11 cellular contexts compared by ENCODE assay signal in the genomic region with DNA sequence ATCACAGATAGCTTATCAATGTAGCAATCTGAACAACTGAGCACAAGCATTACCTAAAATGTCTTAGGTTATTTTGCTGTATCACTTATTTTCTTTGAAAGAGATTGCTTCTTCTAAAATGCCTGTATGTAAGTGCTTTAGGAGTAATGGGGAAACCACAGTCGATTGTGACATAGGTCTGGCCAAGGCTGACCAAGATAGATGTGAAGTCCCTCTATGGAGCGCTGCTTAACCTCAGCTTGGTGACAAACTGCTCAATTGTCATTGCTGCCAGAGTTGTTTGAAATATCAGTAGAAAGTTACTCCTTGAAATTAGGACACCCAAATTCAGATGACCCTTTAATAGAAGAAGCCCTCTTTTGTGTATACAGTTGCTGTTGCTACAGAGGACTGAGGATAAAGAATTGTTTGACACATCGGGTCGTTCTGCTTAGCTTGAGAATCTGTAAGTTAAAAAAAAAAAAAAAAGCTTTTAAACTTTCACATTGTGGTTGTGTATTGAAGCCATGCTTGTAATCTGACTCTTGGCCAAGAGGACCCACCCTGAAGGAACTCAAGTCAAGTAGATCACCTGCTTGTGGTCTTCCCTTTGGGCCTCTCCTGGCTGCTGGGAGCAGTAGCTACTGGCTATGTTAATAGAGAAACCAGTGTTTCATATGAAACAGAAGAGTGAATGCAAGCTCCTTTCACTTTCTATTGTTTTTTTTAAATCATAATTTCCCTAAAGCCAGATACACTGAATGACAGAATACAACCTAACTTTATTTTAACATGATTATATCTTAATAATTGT.
A peak's percentile ranks its signal among the peaks of the same experiment; 100 is the strongest.
DNase-seq lines count a peak whose midpoint lies in the region; ATAC-seq and TF ChIP-seq lines count a peak whose summit lies in the region.
"Had no signal": no experiment of that assay in that cellular context is flagged by ENCODE, and none has a peak within 500 bp of the region (broad histone marks: within the 10 kb centered on the region; RNA-seq: fewer than 3 reads in every experiment).

No MANE protein-coding gene starts in this region.

- no peak for TF ChIP-seq CTCF in CD4-positive, alpha-beta T cell (IDR thresholded peaks at IDR 0.05)

- H3K27me3 ChIP-seq in CD4-positive, alpha-beta T cell (ENCODE audit: control insufficient read depth, insufficient read depth, low read length): no peaks in the 10 kb centered on the region

- peaks cover 3% of the 10 kb centered on the region for H3K9me3 Mint-ChIP-seq in activated CD4-positive, alpha-beta T cell treated with anti-CD3 and anti-CD28 coated beads, Interleukin-2, amount 10 ng/mL, durations not matched to agents 7 days and 5 days
- no peaks in the 10 kb centered on the region for H3K9me3 Mint-ChIP-seq in CD4-positive, alpha-beta T cell

- H3K27me3 Mint-ChIP-seq in activated CD4-positive, alpha-beta T cell treated with anti-CD3 and anti-CD28 coated beads, Interleukin-2, amount 10 ng/mL, durations not matched to agents 7 days and 5 days: no peaks in the 10 kb centered on the region
- no peaks in the 10 kb centered on the region for H3K27me3 Mint-ChIP-seq in CD4-positive, alpha-beta T cell
- H3K27me3 Mint-ChIP-seq: stimulated activated naive CD8-positive, alpha-beta T cell treated with anti-CD3 and anti-CD28 coated beads, Interleukin-15, Interleukin-2, amounts not matched to agents 100 ng/mL and 50 ng/mL, for 24 hours had no signal

- POLR2A ChIA-PET in activated CD4-positive, alpha-beta T cell treated with anti-CD3 and anti-CD28 coated beads, Interleukin-2, amount 10 ng/mL, durations not matched to agents 7 days and 5 days (lab: Charles Lee): no interaction called here
- POLR2A ChIA-PET in CD4-positive, alpha-beta T cell (lab: Charles Lee): no interaction called here

- H3K36me3 Mint-ChIP-seq in activated CD4-positive, alpha-beta T cell treated with anti-CD3 and anti-CD28 coated beads, Interleukin-2, amount 10 ng/mL, durations not matched to agents 7 days and 5 days (ENCODE audit: low read depth): no peaks in the 10 kb centered on the region
- H3K36me3 Mint-ChIP-seq in CD4-positive, alpha-beta T cell (ENCODE audit: low read depth): no peaks in the 10 kb centered on the region

- no peak overlapping the region for H3K27ac ChIP-seq in CD4-positive, alpha-beta T cell (ENCODE audit: low read depth, low read length)

- CTCF ChIA-PET in activated CD4-positive, alpha-beta T cell treated with anti-CD3 and anti-CD28 coated beads, Interleukin-2, amount 10 ng/mL, durations not matched to agents 7 days and 5 days (lab: Charles Lee): no interaction called here
- CTCF ChIA-PET in CD4-positive, alpha-beta T cell (lab: Charles Lee): no interaction called here

- no peaks in the 10 kb centered on the region for H3K4me1 Mint-ChIP-seq in activated CD4-positive, alpha-beta T cell treated with anti-CD3 and anti-CD28 coated beads, Interleukin-2, amount 10 ng/mL, durations not matched to agents 7 days and 5 days
- H3K4me1 Mint-ChIP-seq in CD4-positive, alpha-beta T cell (ENCODE audit: low read depth): no peaks in the 10 kb centered on the region

- ATAC-seq in GM18519 (IDR thresholded peaks at IDR 0.05; ENCODE audit: low FRiP score, unreplicated experiment) (peak; percentile 94), GM21360 (IDR thresholded peaks at IDR 0.05; ENCODE audit: unreplicated experiment) (peak; percentile 99), HG03060 (IDR thresholded peaks at IDR 0.05; ENCODE audit: low read depth, unreplicated experiment) (peak; percentile 98)
- no peak for ATAC-seq in CD4-positive, alpha-beta T cell (ENCODE audit: poor library complexity)

- DNase-seq in NCI-H510A treated with DMSO at 0.1 percent for 48 hours (lab: John Stamatoyannopoulos, UW): peak; percentile 32
- no peak for DNase-seq in activated CD4-positive, alpha-beta T cell treated with anti-CD3 and anti-CD28 coated beads, Interleukin-2, amount 10 ng/mL, durations not matched to agents 7 days and 5 days
- no peak for DNase-seq in NCI-H2171 (lab: John Stamatoyannopoulos, UW)
- DNase-seq in CD4-positive, alpha-beta T cell: no peak
- DNase-seq in OCI-M2 (lab: John Stamatoyannopoulos, UW; ENCODE audit: unreplicated experiment): no peak
- DNase-seq: cortex of kidney, glutamatergic neuron had no signal

- H3K9me3 ChIP-seq in CD4-positive, alpha-beta T cell (ENCODE audit: control insufficient read depth, low read length): no peaks in the 10 kb centered on the region

- no peak overlapping the region for H3K27ac Mint-ChIP-seq in activated CD4-positive, alpha-beta T cell treated with anti-CD3 and anti-CD28 coated beads, Interleukin-2, amount 10 ng/mL, durations not matched to agents 7 days and 5 days
- H3K27ac Mint-ChIP-seq in CD4-positive, alpha-beta T cell: no peak overlapping the region
- H3K27ac Mint-ChIP-seq: stimulated activated naive CD8-positive, alpha-beta T cell treated with anti-CD3 and anti-CD28 coated beads, Interleukin-15, Interleukin-2, amounts not matched to agents 100 ng/mL and 50 ng/mL, for 24 hours had no signal

- H3K4me3 Mint-ChIP-seq in activated CD4-positive, alpha-beta T cell treated with anti-CD3 and anti-CD28 coated beads, Interleukin-2, amount 10 ng/mL, durations not matched to agents 7 days and 5 days: no peak overlapping the region
- no peak overlapping the region for H3K4me3 Mint-ChIP-seq in CD4-positive, alpha-beta T cell
- H3K4me3 Mint-ChIP-seq: stimulated activated naive CD8-positive, alpha-beta T cell treated with anti-CD3 and anti-CD28 coated beads, Interleukin-15, Interleukin-2, amounts not matched to agents 100 ng/mL and 50 ng/mL, for 24 hours had no signal

- intact Hi-C loops in CD4-positive, alpha-beta T cell (cut with DNase I, micrococcal nuclease): no loop called here
